14 cellular contexts compared by ENCODE assay signal in genomic region chr1:178267646-178268094, GRCh38.
A peak's percentile ranks its signal among the peaks of the same experiment; 100 is the strongest.
DNase-seq lines count a peak whose midpoint lies in the region; ATAC-seq, FAIRE-seq and TF ChIP-seq lines count a peak whose summit lies in the region.
"Had no signal": no experiment of that assay in that cellular context is flagged by ENCODE, and none has a peak within 500 bp of the region (broad histone marks: within the 10 kb centered on the region; RNA-seq: fewer than 3 reads in every experiment).

No MANE protein-coding gene starts in this region.

- H3K9ac ChIP-seq in mammary epithelial cell (ENCODE audit: insufficient read depth, low read length) (no peak overlapping the region), keratinocyte (ENCODE audit: control insufficient read depth, extremely low read depth, insufficient read depth, low read length) (no peak overlapping the region)

- H3K36me3 ChIP-seq in mammary epithelial cell (ENCODE audit: insufficient read depth, low read length) (no peaks in the 10 kb centered on the region), keratinocyte (ENCODE audit: control insufficient read depth in 2 of 2, extremely low read depth in 1 of 2, insufficient read depth in 2 of 2, low read length in 2 of 2) (no peaks in the 10 kb centered on the region)

- TF ChIP-seq RAD21 in A549 (conservative IDR thresholded peaks at IDR 0.05 in 1 of 2, IDR thresholded peaks at IDR 0.05 in 1 of 2): no peak

- in situ Hi-C loops in mammary epithelial cell (cut with MboI; ENCODE audit: low sequenced_read_pairs in 2 of 2): no loop called here

- H3K27ac ChIP-seq in A549 (peak overlapping the region; percentile 32 to 77; a peak in 5 of 6 replicates), mammary epithelial cell (ENCODE audit: insufficient read depth, low read depth, low read length) (peak overlapping the region; percentile 52), keratinocyte (ENCODE audit: control insufficient read depth, insufficient read depth, low read length) (peak overlapping the region; percentile 16)

- H4K20me1 ChIP-seq in mammary epithelial cell (ENCODE audit: insufficient read depth, low read length) (no peaks in the 10 kb centered on the region), keratinocyte (ENCODE audit: control insufficient read depth, extremely low read depth, insufficient read depth, low read length) (no peaks in the 10 kb centered on the region)

- H3K27me3 ChIP-seq in mammary epithelial cell (ENCODE audit: insufficient read depth, low read length) (no peaks in the 10 kb centered on the region), keratinocyte (ENCODE audit: control insufficient read depth, extremely low read depth, insufficient read depth, low read length) (no peaks in the 10 kb centered on the region)

- dilution Hi-C loops in mammary epithelial cell (cut with HindIII; ENCODE audit: low sequenced_read_pairs) (no loop called here), keratinocyte (cut with MboI; ENCODE audit: extremely low pct_ligation_motif_present, low sequenced_read_pairs) (no loop called here)

- H3K4me2 ChIP-seq in A549 (peak overlapping the region; percentile 54), mammary epithelial cell (ENCODE audit: insufficient read depth, low read depth, low read length) (peak overlapping the region; percentile 65), keratinocyte (ENCODE audit: control insufficient read depth, extremely low read depth, insufficient read depth, low read depth, low read length) (peak overlapping the region; percentile 59)

- H2AFZ ChIP-seq in mammary epithelial cell (ENCODE audit: low read depth, low read length) (no peak overlapping the region), keratinocyte (ENCODE audit: control insufficient read depth, low read length) (no peak overlapping the region)

- TF ChIP-seq CTCF in A549 (IDR thresholded peaks at IDR 0.05): no peak
- no peak for TF ChIP-seq CTCF in mammary epithelial cell (conservative IDR thresholded peaks at IDR 0.05 in 1 of 2, IDR thresholded peaks at IDR 0.05 in 1 of 2; ENCODE audit: extremely low read depth in 1 of 2, insufficient read depth in 1 of 2, low read depth in 1 of 2, low read length in 2 of 2)
- no peak for TF ChIP-seq CTCF in keratinocyte (optimal IDR thresholded peaks at IDR 0.05 in 1 of 3, IDR thresholded peaks at IDR 0.05 in 1 of 3, conservative IDR thresholded peaks at IDR 0.05 in 1 of 3; ENCODE audit: extremely low read depth in 1 of 3, insufficient read depth in 2 of 3, low read length in 3 of 3)

- POLR2A ChIA-PET in A549 (lab: Yijun Ruan, JAX): no interaction called here

- no peak for TF ChIP-seq EP300 in A549 (IDR thresholded peaks at IDR 0.05)

- DNase-seq in A549 (ENCODE audit: low read depth in 1 of 2, low spot score in 1 of 2) (peak in 1 of 2 experiments; percentile 45), HS-5 (ENCODE audit: low read depth) (peak; percentile 64), mammary epithelial cell (peak; percentile 44), keratinocyte (ENCODE audit: low read depth, low spot score) (no peak), hepatic stellate cell (ENCODE audit: low spot score) (no peak)
- DNase-seq in activated CD4-positive, alpha-beta T cell treated with anti-CD3 and anti-CD28 coated beads, Interleukin-2, amount 50 U/mL, for 4 hours: no peak
- DNase-seq in activated CD8-positive, alpha-beta memory T cell treated with anti-CD3 and anti-CD28 coated beads, Interleukin-2, amount 50 U/mL, for 4 hours: no peak
- DNase-seq: activated CD8-positive, alpha-beta T cell treated with anti-CD3 and anti-CD28 coated beads for 36 hours; left colon; NCI-H1048; NCI-H82 had no signal

- H3K79me2 ChIP-seq in mammary epithelial cell (ENCODE audit: insufficient read depth, low read length): peaks cover 93% of the 10 kb centered on the region
- peaks cover 66% of the 10 kb centered on the region for H3K79me2 ChIP-seq in keratinocyte (ENCODE audit: control insufficient read depth, insufficient read depth, low read length)

- ATAC-seq in A549: peak; percentile 44 to 80; a peak in 4 of 6 replicates
- no peak for ATAC-seq in HG03135 (IDR thresholded peaks at IDR 0.05; ENCODE audit: unreplicated experiment)
- ATAC-seq: activated CD8-positive, alpha-beta T cell treated with anti-CD3 and anti-CD28 coated beads for 36 hours had no signal

- H3K4me3 ChIP-seq in A549: no peak overlapping the region
- no peak overlapping the region for H3K4me3 ChIP-seq in mammary epithelial cell (replicated peaks in 1 of 3; ENCODE audit: insufficient read depth in 1 of 3, low read depth in 2 of 3, low read length in 3 of 3)
- H3K4me3 ChIP-seq in keratinocyte (ENCODE audit: control insufficient read depth in 2 of 3, extremely low read depth in 1 of 3, insufficient read depth in 2 of 3, low read depth in 1 of 3, low read length in 3 of 3): no peak overlapping the region

- H3K9me3 ChIP-seq in A549 (no peaks in the 10 kb centered on the region), mammary epithelial cell (replicated peaks; ENCODE audit: insufficient read depth, low read length) (no peaks in the 10 kb centered on the region), keratinocyte (ENCODE audit: control insufficient read depth, low read depth, low read length) (no peaks in the 10 kb centered on the region)

- 11% methylated on average over 3 of the region's 3 CpGs for WGBS in A549 (ENCODE audit: missing lambda C conversion rate)
- WGBS in mammary epithelial cell (ENCODE audit: low coverage, missing lambda C conversion rate): 21% methylated on average over 3 of the region's 3 CpGs

- BruUV-seq in mammary epithelial cell (replicated peaks; lab: Mats Ljungman, UMichigan): TSS peak; percentile 67

- H3K9me1 ChIP-seq in keratinocyte (ENCODE audit: control insufficient read depth, extremely low read depth, insufficient read depth, low read length): no peaks in the 10 kb centered on the region

- peaks cover 33% of the 10 kb centered on the region for H3K4me1 ChIP-seq in A549
- H3K4me1 ChIP-seq in mammary epithelial cell (ENCODE audit: insufficient read depth, low read length): peaks cover 52% of the 10 kb centered on the region
- peaks cover 42% of the 10 kb centered on the region for H3K4me1 ChIP-seq in keratinocyte (ENCODE audit: control insufficient read depth, extremely low read depth, insufficient read depth, low read length)

- CTCF ChIA-PET in A549 (lab: Yijun Ruan, JAX) (interaction anchor here (0.6 to 1.8 kb wide), 6 partner anchors 15 to 325 kb away, joined by 3 to 7 read pairs (median 3); no protein-coding TSS in a partner anchor), mammary epithelial cell (lab: Charles Lee; ENCODE audit: low non-redundant PET) (no interaction called here)

- intact Hi-C loops in mammary epithelial cell (cut with micrococcal nuclease): loop anchor here (10.0 kb wide), 1 partner anchor 73 kb away; no protein-coding TSS in a partner anchor

- no peak for TF ChIP-seq POLR2A in A549 (IDR thresholded peaks at IDR 0.05; ENCODE audit: low read length)

- FAIRE-seq in A549 (lab: Jason Lieb, UNC): peak; percentile 63
- FAIRE-seq in keratinocyte (lab: Jason Lieb, UNC): peak; percentile 93
- FAIRE-seq: endometrium, G401.6 had no signal

TF ChIP-seq in A549, 52 proteins besides CTCF, POLR2A, EP300 and RAD21:
- TF ChIP-seq NFE2L2 (conservative IDR thresholded peaks at IDR 0.05; ENCODE audit: low read length) (no peak), CHD2 (IDR thresholded peaks at IDR 0.05; ENCODE audit: low read length, partially characterized antibody) (no peak), FOSL2 (IDR thresholded peaks at IDR 0.05) (no peak), FOSL2 (CRISPR knock-in tag; IDR thresholded peaks at IDR 0.05) (0 out of 2 replicates have a peak, but pooled peaks have one; percentile 25), POLR2AphosphoS2 (conservative IDR thresholded peaks at IDR 0.05; ENCODE audit: low read length) (no peak), E2F6 (IDR thresholded peaks at IDR 0.05; ENCODE audit: borderline replicate concordance, low read depth) (no peak), CBX8 (IDR thresholded peaks at IDR 0.05) (no peak), ZFP36 (IDR thresholded peaks at IDR 0.05; ENCODE audit: borderline replicate concordance, partially characterized antibody) (no peak), GATA3 (IDR thresholded peaks at IDR 0.05; ENCODE audit: borderline replicate concordance) (peak; percentile 33; the same call in 1 of the 2 replicates), ZNF302 (CRISPR knock-in tag; IDR thresholded peaks at IDR 0.05) (0 out of 2 replicates have a peak, but pooled peaks have one; percentile 19), MAZ (IDR thresholded peaks at IDR 0.05; ENCODE audit: borderline replicate concordance, low read depth, low read length) (no peak), HMGXB4 (CRISPR knock-in tag; IDR thresholded peaks at IDR 0.05; ENCODE audit: borderline replicate concordance) (no peak)
TF ChIP-seq in A549: peak in this region for 3.

Comparison
In these comparisons a context has a peak if more than half of its experiments do, and no peak if none do; other contexts are left out.
1. DNase-seq: peak in HS-5 (single experiment) and mammary epithelial cell (single experiment); none in keratinocyte (single experiment), activated CD4-positive, alpha-beta T cell treated with anti-CD3 and anti-CD28 coated beads, Interleukin-2, amount 50 U/mL, for 4 hours (0 of 2), activated CD8-positive, alpha-beta memory T cell treated with anti-CD3 and anti-CD28 coated beads, Interleukin-2, amount 50 U/mL, for 4 hours (single experiment) and hepatic stellate cell (single experiment).
2. Peak in every context shown above with its lines, with median percentiles within 50 percentile points of each other: H3K27ac ChIP-seq and H3K4me2 ChIP-seq.